In genomic region chr1:166080277-166080964, GRCh38 we compare ENCODE assay signal across 15 cellular contexts.
DNase-seq lines count a peak whose midpoint lies in the region; ATAC-seq and TF ChIP-seq lines count a peak whose summit lies in the region.
"Had no signal": no experiment of that assay in that cellular context is flagged by ENCODE, and none has a peak within 500 bp of the region (broad histone marks: within the 10 kb centered on the region; RNA-seq: fewer than 3 reads in every experiment).

No MANE protein-coding gene starts in this region.

- no peak overlapping the region for H3K4ac ChIP-seq in H9 (ENCODE audit: low read depth, low read length)

- intact Hi-C loops in sciatic nerve (cut with DNase I), result no loop called here

- H3K18ac ChIP-seq in H9 (ENCODE audit: insufficient read length, low read depth, low read length), result no peak overlapping the region

- ATAC-seq in sciatic nerve (peak; percentile 85), GM18498 (IDR thresholded peaks at IDR 0.05; ENCODE audit: unreplicated experiment) (no peak), HG03039 (IDR thresholded peaks at IDR 0.05; ENCODE audit: unreplicated experiment) (no peak)
- ATAC-seq: left colon had no signal

- no peaks in the 10 kb centered on the region for H3K79me1 ChIP-seq in H9 (ENCODE audit: insufficient read depth, low read depth, low read length, poor library complexity, severe bottlenecking)

- no peak overlapping the region for H2AK5ac ChIP-seq in H9 (ENCODE audit: insufficient read length, low read length)

- no peak overlapping the region for H4K8ac ChIP-seq in H9 (replicated peaks; ENCODE audit: insufficient read length, low read depth, low read length)

- no peaks in the 10 kb centered on the region for H3K23me2 ChIP-seq in H9 (ENCODE audit: insufficient read length, low read depth, low read length, poor library complexity, severe bottlenecking)

- H3K27ac Mint-ChIP-seq in H9, result no peak overlapping the region
- peak overlapping the region; percentile 8 for H3K27ac Mint-ChIP-seq in activated naive CD8-positive, alpha-beta T cell

- no peak overlapping the region for H2BK20ac ChIP-seq in H9 (ENCODE audit: low read depth, low read length, poor library complexity, severe bottlenecking)

- no peak overlapping the region for H3K9ac ChIP-seq in H9 (ENCODE audit: extremely low read depth, insufficient read length, low read length)

- no peak overlapping the region for H3K56ac ChIP-seq in H9 (ENCODE audit: insufficient read length, low read depth, low read length)

- no peak overlapping the region for H2BK15ac ChIP-seq in H9 (ENCODE audit: low read depth, low read length)

- H3K36me3 Mint-ChIP-seq in H9 (ENCODE audit: insufficient read depth in 1 of 3, low read depth in 3 of 3), result no peaks in the 10 kb centered on the region
- H3K36me3 Mint-ChIP-seq in activated naive CD8-positive, alpha-beta T cell, result no peaks in the 10 kb centered on the region

- no peak overlapping the region for H3K23ac ChIP-seq in H9 (ENCODE audit: insufficient read length, low read depth, low read length)

- no CpG with 5 or more reads among the region's 9 CpGs for WGBS in H9 (ENCODE audit: extremely low coverage, insufficient read length, low lambda C conversion rate)

- H4K91ac ChIP-seq in H9 (ENCODE audit: insufficient read length, low read depth, low read length), result no peak overlapping the region

- no peak overlapping the region for H2BK120ac ChIP-seq in H9 (ENCODE audit: low read depth, low read length, poor library complexity, severe bottlenecking)

- no peak overlapping the region for H2BK5ac ChIP-seq in H9 (ENCODE audit: insufficient read length, low read length)

- H3K4me1 Mint-ChIP-seq in H9, result peaks cover 2% of the 10 kb centered on the region in 2 experiments; a peak in 2 of 4 replicates
- peaks cover 28% of the 10 kb centered on the region for H3K4me1 Mint-ChIP-seq in activated naive CD8-positive, alpha-beta T cell (ENCODE audit: low read depth)

- no peak overlapping the region for H2AFZ ChIP-seq in H9 (ENCODE audit: low read length)
- H2AFZ ChIP-seq: hepatocyte had no signal

- H4K5ac ChIP-seq in H9 (ENCODE audit: insufficient read length, low read depth, low read length), result no peak overlapping the region

- peak; percentile 19 for DNase-seq in COLO829 (ENCODE audit: low spot score)
- peak; percentile 18 for DNase-seq in H9
- DNase-seq in sciatic nerve (ENCODE audit: low spot score), result no peak
- DNase-seq in germinal center (ENCODE audit: low spot score), result no peak
- DNase-seq: activated CD8-positive, alpha-beta memory T cell treated with anti-CD3 and anti-CD28 coated beads, Interleukin-2, amount 50 U/mL, for 4 hours; cortex of kidney; left colon; NK-92 treated with Interleukin-12 subunit alpha and Interleukin-12 subunit beta, amount 100 ng/mL, for 24 hours; SHP77; transverse colon had no signal

- H3K9me3 ChIP-seq in H9 (ENCODE audit: control insufficient read depth, low read depth, low read length), result no peaks in the 10 kb centered on the region
- H3K9me3 ChIP-seq: transverse colon had no signal

- H3K79me2 ChIP-seq in H9 (ENCODE audit: insufficient read depth, low read length), result no peaks in the 10 kb centered on the region
- H3K79me2 ChIP-seq: hepatocyte had no signal

- H3K27me3 Mint-ChIP-seq in H9 (ENCODE audit: low read depth), result no peaks in the 10 kb centered on the region; the same call in 1 of the 2 replicates
- peaks cover 2% of the 10 kb centered on the region for H3K27me3 Mint-ChIP-seq in activated naive CD8-positive, alpha-beta T cell

- no peak overlapping the region for H3K4me3 Mint-ChIP-seq in H9
- no peak overlapping the region for H3K4me3 Mint-ChIP-seq in activated naive CD8-positive, alpha-beta T cell

- TF ChIP-seq CTCF in H9 (conservative IDR thresholded peaks at IDR 0.05), result no peak

- H3K4me2 ChIP-seq in H9 (ENCODE audit: insufficient read depth, insufficient read length, low read length), result no peak overlapping the region
- H3K4me2 ChIP-seq: hepatocyte had no signal

- H3T11ph ChIP-seq in H9 (ENCODE audit: low read length), result no peak overlapping the region

- no peaks in the 10 kb centered on the region; a peak in 1 of 5 replicates for H3K9me3 Mint-ChIP-seq in H9
- H3K9me3 Mint-ChIP-seq in activated naive CD8-positive, alpha-beta T cell (ENCODE audit: low read depth), result no peaks in the 10 kb centered on the region

- H3K4me1 ChIP-seq in H9 (ENCODE audit: insufficient read depth, low read length), result no peaks in the 10 kb centered on the region

- no peak overlapping the region for H3K14ac ChIP-seq in H9 (ENCODE audit: insufficient read depth, low read length)

- H4K20me1 ChIP-seq in H9 (ENCODE audit: control insufficient read depth, insufficient read depth, insufficient read length), result no peaks in the 10 kb centered on the region

- H3K27me3 ChIP-seq in H9 (ENCODE audit: insufficient read depth, low read length), result no peaks in the 10 kb centered on the region
- H3K27me3 ChIP-seq: hepatocyte, transverse colon had no signal

- H3K27ac ChIP-seq in H9 (ENCODE audit: insufficient read length, low read depth, low read length), result no peak overlapping the region
- H3K27ac ChIP-seq: C4-2B, hepatocyte had no signal

- H2BK12ac ChIP-seq in H9 (ENCODE audit: insufficient read length, low read depth, low read length), result no peak overlapping the region

Comparison
In these comparisons a context has a peak if more than half of its experiments do, and no peak if none do; other contexts are left out.
1. DNase-seq: peak in COLO829 (single experiment) and H9 (single experiment); none in sciatic nerve (single experiment) and germinal center (single experiment).